In genomic region chr13:77290342-77290741, GRCh38 we compare ENCODE assay signal across 16 cellular contexts.
"Had no signal": no experiment of that assay in that cellular context is flagged by ENCODE, and none has a peak within 500 bp of the region (broad histone marks: within the 10 kb centered on the region; RNA-seq: fewer than 3 reads in every experiment).

No MANE protein-coding gene starts in this region.

- H3K27ac Mint-ChIP-seq: activated CD8-positive, alpha-beta memory T cell treated with anti-CD3 and anti-CD28 coated beads, Interleukin-2, amount 10 ng/mL, durations not matched to agents 7 days and 5 days; brain had no signal

- DNase-seq: activated CD4-positive, alpha-beta T cell treated with anti-CD3 and anti-CD28 coated beads for 4 hours; activated CD8-positive, alpha-beta memory T cell treated with anti-CD3 and anti-CD28 coated beads, Interleukin-2, amount 10 ng/mL, durations not matched to agents 7 days and 5 days; activated naive CD4-positive, alpha-beta T cell treated with anti-CD3 and anti-CD28 coated beads for 36 hours; amygdala; glutamatergic neuron; immature natural killer cell; lower lobe of right lung; naive B cell; posterior cingulate gyrus; stimulated activated naive CD4-positive, alpha-beta T cell treated with Interleukin-2 at 50 U/mL for 16 hours; T1000; testis; upper lobe of right lung had no signal

- H3K27me3 Mint-ChIP-seq: activated CD8-positive, alpha-beta memory T cell treated with anti-CD3 and anti-CD28 coated beads, Interleukin-2, amount 10 ng/mL, durations not matched to agents 7 days and 5 days; naive B cell had no signal

- H3K27ac ChIP-seq: esophagus muscularis mucosa, lower lobe of right lung, right atrium auricular region, testis, upper lobe of right lung had no signal

- H3K27me3 ChIP-seq: esophagus muscularis mucosa, right atrium auricular region, testis, upper lobe of right lung had no signal

- H3K4me3 ChIP-seq: esophagus muscularis mucosa, lower lobe of right lung, right atrium auricular region, testis, upper lobe of right lung had no signal

- H3K9me3 ChIP-seq: lower lobe of right lung, testis had no signal

- H3K4me3 Mint-ChIP-seq: activated CD8-positive, alpha-beta memory T cell treated with anti-CD3 and anti-CD28 coated beads, Interleukin-2, amount 10 ng/mL, durations not matched to agents 7 days and 5 days; activated naive CD4-positive, alpha-beta T cell treated with anti-CD3 and anti-CD28 coated beads for 36 hours; brain; immature natural killer cell had no signal

- H3K4me1 Mint-ChIP-seq: brain had no signal

- H3K9me3 Mint-ChIP-seq: immature natural killer cell, naive B cell had no signal

- ATAC-seq: lower lobe of right lung, upper lobe of right lung had no signal

- H3K4me1 ChIP-seq: esophagus muscularis mucosa, lower lobe of right lung, right atrium auricular region, testis, upper lobe of right lung had no signal
